19 cellular contexts compared by ENCODE assay signal in the genomic region with DNA sequence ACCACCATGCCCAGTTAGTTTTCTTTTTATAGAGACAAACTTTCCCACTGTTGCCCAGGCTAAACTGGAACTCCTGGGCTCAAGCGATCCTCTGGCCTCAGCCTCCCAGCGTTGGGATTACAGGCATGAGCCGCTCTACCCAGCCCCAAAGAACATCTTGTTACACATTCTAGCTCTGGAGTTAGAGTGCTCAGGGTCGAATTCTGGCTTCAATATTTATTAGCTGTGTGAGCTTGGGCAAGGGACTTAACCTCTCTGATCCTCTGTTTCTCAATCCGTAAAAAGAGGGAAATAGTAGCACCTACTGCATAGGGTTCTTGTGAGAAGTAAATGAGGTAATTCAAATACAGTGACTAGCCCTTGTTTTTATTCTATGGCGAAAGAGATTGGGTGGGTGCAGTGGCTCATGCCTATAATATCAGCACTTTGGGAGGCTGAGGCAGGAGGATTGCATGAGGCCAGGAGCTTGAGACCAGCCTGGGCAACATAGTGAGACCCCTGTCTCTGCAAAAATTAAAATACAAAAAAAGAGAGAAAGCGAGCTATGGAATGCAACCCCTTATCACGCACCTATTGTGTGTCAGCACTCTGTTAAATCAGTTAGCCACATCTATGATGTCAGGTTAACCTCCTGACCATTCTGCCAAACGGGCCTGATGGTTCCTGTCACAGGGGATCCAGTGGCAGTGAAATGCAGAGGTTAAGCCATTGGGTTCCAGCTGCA. TPM values are rescaled to one million over a fixed set of nuclear protein-coding genes. Genes with fewer than 3 reads are reported as not detected.
DNase-seq lines count a peak whose midpoint lies in the region; ATAC-seq, FAIRE-seq and TF ChIP-seq lines count a peak whose summit lies in the region.
"Had no signal": no experiment of that assay in that cellular context is flagged by ENCODE, and none has a peak within 500 bp of the region (broad histone marks: within the 10 kb centered on the region; RNA-seq: fewer than 3 reads in every experiment).

No MANE protein-coding gene starts in this region.

- TF ChIP-seq EP300 in SK-N-SH (IDR thresholded peaks at IDR 0.05; ENCODE audit: borderline replicate concordance in 1 of 2, low read depth in 1 of 2, low read length in 1 of 2) = no peak

- no peaks in the 10 kb centered on the region for H3K9me3 ChIP-seq in SK-N-SH
- H3K9me3 ChIP-seq: colonic mucosa, mucosa of descending colon, ovary had no signal

- no peak overlapping the region for H3K9ac ChIP-seq in SK-N-SH
- H3K9ac ChIP-seq: KMS-11 had no signal

- peak overlapping the region; percentile 69 for H3K4me3 Mint-ChIP-seq in activated CD8-positive, alpha-beta T cell treated with anti-CD3 and anti-CD28 coated beads for 36 hours
- peak overlapping the region; percentile 63 to 90 (median 84) for H3K4me3 Mint-ChIP-seq in naive thymus-derived CD8-positive, alpha-beta T cell
- H3K4me3 Mint-ChIP-seq in natural killer cell = no peak overlapping the region
- H3K4me3 Mint-ChIP-seq: CD14-positive monocyte, type B pancreatic cell had no signal

- TF ChIP-seq POLR2A in GM12892 (IDR thresholded peaks at IDR 0.05; ENCODE audit: low read depth, low read length) = no peak

- H3K36me3 Mint-ChIP-seq in activated CD8-positive, alpha-beta T cell treated with anti-CD3 and anti-CD28 coated beads for 36 hours (ENCODE audit: low read depth) = peaks cover 12% of the 10 kb centered on the region
- peaks cover 6 to 9% (median 9%) of the 10 kb centered on the region in 3 donors for H3K36me3 Mint-ChIP-seq in naive thymus-derived CD8-positive, alpha-beta T cell
- no peaks in the 10 kb centered on the region for H3K36me3 Mint-ChIP-seq in natural killer cell

- H3K9me3 Mint-ChIP-seq in activated CD8-positive, alpha-beta T cell treated with anti-CD3 and anti-CD28 coated beads for 36 hours = no peaks in the 10 kb centered on the region
- H3K9me3 Mint-ChIP-seq in naive thymus-derived CD8-positive, alpha-beta T cell = no peaks in the 10 kb centered on the region
- H3K9me3 Mint-ChIP-seq in natural killer cell = no peaks in the 10 kb centered on the region

- FAIRE-seq in GM12892 (lab: Jason Lieb, UNC) = peak; percentile 48

- ATAC-seq in SK-N-SH treated with all-trans-retinoic acid at 6 μM for 48 hours (no peak), GM21381 (IDR thresholded peaks at IDR 0.05; ENCODE audit: unreplicated experiment) (no peak), natural killer cell (no peak)
- ATAC-seq in activated CD8-positive, alpha-beta T cell treated with anti-CD3 and anti-CD28 coated beads for 36 hours = no peak
- no peak for ATAC-seq in naive thymus-derived CD8-positive, alpha-beta T cell
- ATAC-seq: mucosa of descending colon had no signal

- no peak for TF ChIP-seq RAD21 in SK-N-SH (IDR thresholded peaks at IDR 0.05; ENCODE audit: low read length)

- H3K4me1 ChIP-seq in SK-N-SH (ENCODE audit: control insufficient read depth in 1 of 2, insufficient read depth in 2 of 2, low read depth in 1 of 2, low read length in 1 of 2) = peaks cover 6 to 12% of the 10 kb centered on the region in 2 experiments; a peak in 2 of 4 replicates
- H3K4me1 ChIP-seq: colonic mucosa had no signal

- TF ChIP-seq CTCF in SK-N-SH (IDR thresholded peaks at IDR 0.05) (no peak), natural killer cell (IDR thresholded peaks at IDR 0.05) (no peak)
- TF ChIP-seq CTCF in activated CD8-positive, alpha-beta T cell treated with anti-CD3 and anti-CD28 coated beads for 36 hours (IDR thresholded peaks at IDR 0.05) = no peak

- no peak overlapping the region for H3K4me3 ChIP-seq in SK-N-SH (ENCODE audit: low read depth in 2 of 2, low read length in 1 of 2)
- H3K4me3 ChIP-seq: colonic mucosa, mucosa of descending colon, ovary had no signal

- H3K4me1 Mint-ChIP-seq in activated CD8-positive, alpha-beta T cell treated with anti-CD3 and anti-CD28 coated beads for 36 hours (ENCODE audit: low read depth) = peaks cover 65% of the 10 kb centered on the region
- peaks cover 35 to 84% (median 78%) of the 10 kb centered on the region in 4 donors for H3K4me1 Mint-ChIP-seq in naive thymus-derived CD8-positive, alpha-beta T cell
- H3K4me1 Mint-ChIP-seq in natural killer cell = peaks cover 13 to 22% of the 10 kb centered on the region in 2 donors

- H3K4me2 ChIP-seq in SK-N-SH = 0 out of 2 replicates have a peak overlapping the region, but pooled peaks have one; percentile 25
- H3K4me2 ChIP-seq: KMS-11 had no signal

- H4K20me1 ChIP-seq in SK-N-SH (ENCODE audit: insufficient read depth) = no peaks in the 10 kb centered on the region

- H3K27me3 Mint-ChIP-seq in activated CD8-positive, alpha-beta T cell treated with anti-CD3 and anti-CD28 coated beads for 36 hours = no peaks in the 10 kb centered on the region
- peaks cover 0 to 2% (median 0%) of the 10 kb centered on the region in 5 donors for H3K27me3 Mint-ChIP-seq in naive thymus-derived CD8-positive, alpha-beta T cell
- no peaks in the 10 kb centered on the region for H3K27me3 Mint-ChIP-seq in natural killer cell (ENCODE audit: low read depth in 2 of 2)
- H3K27me3 Mint-ChIP-seq: type B pancreatic cell had no signal

- no peak overlapping the region for H2AFZ ChIP-seq in SK-N-SH (ENCODE audit: low read depth)

- intact Hi-C loops in activated CD8-positive, alpha-beta T cell treated with anti-CD3 and anti-CD28 coated beads for 36 hours (cut with micrococcal nuclease) = loop anchor here (5.0 kb wide), 1 partner anchor 113 kb away; no protein-coding TSS in a partner anchor
- intact Hi-C loops in natural killer cell (cut with micrococcal nuclease) = no loop called here

- H3K27ac ChIP-seq in SK-N-SH (ENCODE audit: low read depth in 2 of 2, low read length in 1 of 2) = no peak overlapping the region
- H3K27ac ChIP-seq: 22Rv1, colonic mucosa, KMS-11, ovary had no signal

- CTCF ChIA-PET in SK-N-SH (lab: Yijun Ruan, JAX) = interaction anchor here (1.2 to 1.6 kb wide), 2 partner anchors 20 to 40 kb away, joined by 3 to 8 read pairs; partner anchors contain the start of gene BCAS4
- CTCF ChIA-PET in activated CD8-positive, alpha-beta T cell treated with anti-CD3 and anti-CD28 coated beads for 36 hours (lab: Charles Lee) = interaction anchor here (1.2 to 10.1 kb wide), 3 partner anchors 10 to 115 kb away, joined by 3 to 112 read pairs (median 3); partner anchors contain the start of gene BCAS4

- H3K9me2 ChIP-seq in SK-N-SH = no peaks in the 10 kb centered on the region

- H3F3A ChIP-seq in SK-N-SH (replicated peaks; ENCODE audit: insufficient read depth) = peaks cover 8% of the 10 kb centered on the region

- peak overlapping the region; percentile 90 for H3K27ac Mint-ChIP-seq in activated CD8-positive, alpha-beta T cell treated with anti-CD3 and anti-CD28 coated beads for 36 hours
- H3K27ac Mint-ChIP-seq in naive thymus-derived CD8-positive, alpha-beta T cell = peak overlapping the region; percentile 84 to 100 (median 95)
- peak overlapping the region in 1 of 2 donors; percentile 49 for H3K27ac Mint-ChIP-seq in natural killer cell
- H3K27ac Mint-ChIP-seq: type B pancreatic cell had no signal

- POLR2A ChIA-PET in SK-N-SH (lab: Yijun Ruan, JAX) = no interaction called here
- POLR2A ChIA-PET in activated CD8-positive, alpha-beta T cell treated with anti-CD3 and anti-CD28 coated beads for 36 hours (lab: Charles Lee) = interaction anchor here (0.5 to 6.0 kb wide), 7 partner anchors 9 to 144 kb away, joined by 3 to 25 read pairs (median 4); partner anchors contain the start of genes ADNP, BCAS4, DPM1 and MOCS3
- POLR2A ChIA-PET in naive thymus-derived CD8-positive, alpha-beta T cell (lab: Charles Lee) = interaction anchor here (0.9 to 8.0 kb wide), 6 partner anchors 9 to 144 kb away, joined by 3 to 160 read pairs (median 7); partner anchors contain the start of genes ADNP, BCAS4, DPM1 and MOCS3

- H3K36me3 ChIP-seq in SK-N-SH (replicated peaks in 1 of 2; ENCODE audit: control insufficient read depth in 1 of 2, insufficient read depth in 2 of 2, low read length in 1 of 2) = no peaks in the 10 kb centered on the region
- H3K36me3 ChIP-seq: colonic mucosa, ovary had no signal

- WGBS in SK-N-SH (ENCODE audit: low lambda C conversion rate) = 84% methylated on average over 9 of the region's 9 CpGs

- peaks cover 16% of the 10 kb centered on the region; the same call in 1 of the 2 replicates for H3K79me2 ChIP-seq in SK-N-SH (ENCODE audit: insufficient read depth)

- H3K27me3 ChIP-seq in SK-N-SH (ENCODE audit: insufficient read depth) = no peaks in the 10 kb centered on the region
- H3K27me3 ChIP-seq: colonic mucosa, ovary had no signal

- DNase-seq in SK-N-SH = no peak
- DNase-seq in GM12892 (ENCODE audit: insufficient read length) = no peak
- DNase-seq in activated CD8-positive, alpha-beta T cell treated with anti-CD3 and anti-CD28 coated beads for 36 hours = peak; percentile 22
- DNase-seq in naive thymus-derived CD8-positive, alpha-beta T cell = no peak
- DNase-seq in SK-N-DZ (ENCODE audit: low spot score) = no peak
- DNase-seq in natural killer cell = no peak
- DNase-seq: activated CD4-positive, alpha-beta T cell treated with anti-CD3 and anti-CD28 coated beads, Interleukin-2, amount 50 U/mL, for 1 hour; aorta; colonic mucosa; mucosa of descending colon; ovary; Right ventricle myocardium superior; stimulated activated CD4-positive, alpha-beta T cell treated with anti-CD3 and anti-CD28 coated beads, Interleukin-4, amount 100 ng/mL, for 4 hours had no signal

TF ChIP-seq in SK-N-SH treated with all-trans-retinoic acid at 6 μM for 48 hours, 23 proteins besides CTCF, POLR2A, EP300 and RAD21 (continues in another document):
- no peak for TF ChIP-seq ARNTL (CRISPR knock-in tag; IDR thresholded peaks at IDR 0.05; ENCODE audit: borderline replicate concordance, low read depth)
- TF ChIP-seq PPARA (CRISPR knock-in tag; IDR thresholded peaks at IDR 0.05; ENCODE audit: borderline replicate concordance) = no peak

RNA-seq across cellular contexts. Expression of gene BCAS4, which starts 19.7 kb away (rescaled TPM):
- polyA plus RNA-seq in SK-N-SH (2012; rRNA removed) = 23.3 and 43.8 TPM in 2 replicates
- polyA plus RNA-seq in SK-N-SH (2012; cell fraction: cytosol; rRNA removed) = 22.2 and 30.8 TPM in 2 replicates
- polyA plus RNA-seq in SK-N-SH (2012; cell fraction: nucleus; rRNA removed) = 17.8 and 20.9 TPM in 2 replicates
- 54.0 TPM for polyA plus RNA-seq in GM12892 (2012; ENCODE audit: missing spikeins)
- 10 to 100 TPM; 27.3 to 31.7 TPM for total RNA-seq in activated CD8-positive, alpha-beta T cell treated with anti-CD3 and anti-CD28 coated beads for 36 hours
- total RNA-seq in naive thymus-derived CD8-positive, alpha-beta T cell = 10 to 100 TPM; 77.4 to 89.9 TPM
- polyA plus RNA-seq in naive thymus-derived CD8-positive, alpha-beta T cell = 10 to 100 TPM; 33.5 to 51.5 (median 39.9) TPM
- 18.4 and 26.0 TPM in 2 replicates for polyA plus RNA-seq in SK-N-DZ (2014; cell fraction: cytosol; rRNA removed)
- polyA plus RNA-seq in SK-N-DZ (2014; cell fraction: nucleus; rRNA removed) = 28.8 and 32.0 TPM in 2 replicates
- total RNA-seq in natural killer cell = 10 to 100 TPM in 2 of 3 donors, 1 to 10 TPM in 1; 7.7 to 13.5 (median 10.5) TPM
